Comparison of ENCODE assay signal across 22 cellular contexts in the genomic region with DNA sequence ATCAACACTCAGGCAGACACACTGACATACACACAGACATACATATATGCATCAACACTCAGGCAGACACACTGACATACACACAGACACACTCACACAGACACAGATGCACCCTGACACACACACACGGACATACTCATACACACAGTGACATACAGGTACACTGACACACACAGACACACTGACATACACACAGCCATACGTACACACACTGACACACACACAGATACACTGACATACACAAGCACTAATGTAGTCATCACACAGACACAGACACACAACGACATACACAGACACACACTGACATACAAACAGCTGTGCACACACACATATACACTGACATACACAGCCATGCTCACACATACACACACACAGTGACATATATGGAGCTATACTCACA.
"Had no signal": no experiment of that assay in that cellular context is flagged by ENCODE, and none has a peak within 500 bp of the region (broad histone marks: within the 10 kb centered on the region; RNA-seq: fewer than 3 reads in every experiment).

No MANE protein-coding gene starts in this region.

- H3K4me1 ChIP-seq: left ventricle myocardium inferior, neural progenitor cell, right atrium auricular region, suprapubic skin, tibial artery, vagina had no signal

- H3K9ac ChIP-seq: neural progenitor cell had no signal

- H3K4me3 ChIP-seq: left ventricle myocardium inferior, lung, neural progenitor cell, ovary, right atrium auricular region, skin epidermis, suprapubic skin, thoracic aorta, tibial artery, vagina had no signal

- ATAC-seq: sciatic nerve; stimulated activated naive B cell treated with anti-CD40 and anti-IgM and Interleukin-4, amounts not matched to agents 10 μg/mL and 1 μg/mL and 100 μg/mL, for 72 hours had no signal

- H3K4me2 ChIP-seq: neural progenitor cell had no signal

- H3K27ac ChIP-seq: left ventricle myocardium inferior, neural progenitor cell, ovary, right atrium auricular region, skin epidermis, suprapubic skin, thoracic aorta, tibial artery, vagina had no signal

- DNase-seq: hypothalamus; islet precursor cell; left ventricle myocardium inferior; mesendoderm; naive B cell; natural killer cell; nephron progenitor cell; ovary; stimulated activated CD4-positive, alpha-beta T cell treated with anti-CD3 and anti-CD28 coated beads, Interleukin-12 subunit alpha, Interleukin-12 subunit beta, amount 100 ng/mL, for 4 hours; stimulated activated CD4-positive, alpha-beta T cell treated with anti-CD3 and anti-CD28 coated beads, Interleukin-15, amount 100 ng/mL, for 24 hours; stimulated activated CD4-positive, alpha-beta T cell treated with anti-CD3 and anti-CD28 coated beads, Interleukin-2, amount 100 ng/mL, for 24 hours; stimulated activated CD4-positive, alpha-beta T cell treated with anti-CD3 and anti-CD28 coated beads, Interleukin-4, amount 100 ng/mL, for 1 hour; stimulated activated naive B cell treated with anti-CD40 and anti-IgM and Interleukin-4, amounts not matched to agents 10 μg/mL and 1 μg/mL and 100 μg/mL, for 72 hours; tibial artery had no signal

- H3K9me3 ChIP-seq: left ventricle myocardium inferior, ovary, right atrium auricular region, suprapubic skin, thoracic aorta, tibial artery, vagina had no signal

- H3K36me3 ChIP-seq: left ventricle myocardium inferior, neural progenitor cell, ovary, right atrium auricular region, suprapubic skin, thoracic aorta, tibial artery, vagina had no signal

- H3K27me3 ChIP-seq: neural progenitor cell, ovary, right atrium auricular region, vagina had no signal
